Comparison of ENCODE assay signal across 9 cellular contexts in genomic region chr6:135322427-135323201, GRCh38.
DNase-seq lines count a peak whose midpoint lies in the region; ATAC-seq and TF ChIP-seq lines count a peak whose summit lies in the region.
"Had no signal": no experiment of that assay in that cellular context is flagged by ENCODE, and none has a peak within 500 bp of the region (broad histone marks: within the 10 kb centered on the region; RNA-seq: fewer than 3 reads in every experiment).

No MANE protein-coding gene starts in this region.

- H3K4me3 ChIP-seq in HL-60 (replicated peaks; ENCODE audit: insufficient read depth, low read length) (no peak overlapping the region), testis (no peak overlapping the region), right cardiac atrium (ENCODE audit: low read length) (no peak overlapping the region)
- no peak overlapping the region for H3K4me3 ChIP-seq in CD8-positive, alpha-beta T cell (ENCODE audit: low read depth, low read length)
- H3K4me3 ChIP-seq: psoas muscle had no signal

- no peaks in the 10 kb centered on the region for H3K9me3 Mint-ChIP-seq in CD8-positive, alpha-beta T cell

- ATAC-seq in GM18909 (IDR thresholded peaks at IDR 0.05; ENCODE audit: poor library complexity, unreplicated experiment) (peak; percentile 74), GM21825 (IDR thresholded peaks at IDR 0.05; ENCODE audit: unreplicated experiment) (peak; percentile 47), right cardiac atrium (no peak)
- no peak for ATAC-seq in CD8-positive, alpha-beta T cell
- ATAC-seq: psoas muscle had no signal

- WGBS in testis, 2 donors, result 73% methylated on average over 3 of the region's 3 CpGs
- WGBS in right cardiac atrium, result 74% methylated on average over 3 of the region's 3 CpGs

- peak overlapping the region; percentile 70 for H3K27ac ChIP-seq in HL-60 (replicated peaks)
- H3K27ac ChIP-seq in testis, result no peak overlapping the region
- no peak overlapping the region for H3K27ac ChIP-seq in right cardiac atrium (ENCODE audit: low read length)
- H3K27ac ChIP-seq in CD8-positive, alpha-beta T cell (ENCODE audit: low read depth, low read length), result no peak overlapping the region
- H3K27ac ChIP-seq: psoas muscle had no signal

- POLR2A ChIA-PET in CD8-positive, alpha-beta T cell (lab: Charles Lee), result no interaction called here

- peak in 1 of 2 experiments; percentile 59 for DNase-seq in HL-60 (ENCODE audit: low read depth in 1 of 2, low spot score in 1 of 2)
- DNase-seq in myocyte (ENCODE audit: low read depth), result peak; percentile 37
- no peak for DNase-seq in C1 segment of cervical spinal cord (lab: John Stamatoyannopoulos, UW)
- no peak for DNase-seq in testis
- no peak for DNase-seq in right cardiac atrium
- no peak for DNase-seq in CD8-positive, alpha-beta T cell
- DNase-seq: psoas muscle had no signal

- peaks cover 11% of the 10 kb centered on the region for H3K4me1 Mint-ChIP-seq in CD8-positive, alpha-beta T cell (ENCODE audit: low read depth)

- intact Hi-C loops in testis (cut with DNase I; ENCODE audit: low total_unique reads) (no loop called here), right cardiac atrium (cut with DNase I) (no loop called here)
- intact Hi-C loops in CD8-positive, alpha-beta T cell (cut with DNase I, micrococcal nuclease), result no loop called here

- H3K36me3 Mint-ChIP-seq in CD8-positive, alpha-beta T cell, result no peaks in the 10 kb centered on the region

- H3K27me3 ChIP-seq in HL-60 (ENCODE audit: insufficient read depth, poor library complexity, severe bottlenecking) (no peaks in the 10 kb centered on the region), testis (no peaks in the 10 kb centered on the region), right cardiac atrium (ENCODE audit: control insufficient read depth, insufficient read depth) (no peaks in the 10 kb centered on the region)
- H3K27me3 ChIP-seq in CD8-positive, alpha-beta T cell (ENCODE audit: insufficient read depth, low read length), result no peaks in the 10 kb centered on the region

- H3K4me3 Mint-ChIP-seq in CD8-positive, alpha-beta T cell, result no peak overlapping the region

- CTCF ChIA-PET in CD8-positive, alpha-beta T cell (lab: Charles Lee), result no interaction called here

- H3K36me3 ChIP-seq in testis (ENCODE audit: low read depth, missing control alignments), result no peaks in the 10 kb centered on the region
- H3K36me3 ChIP-seq in CD8-positive, alpha-beta T cell (ENCODE audit: insufficient read depth, low read length), result no peaks in the 10 kb centered on the region

- TF ChIP-seq POLR2A in testis (IDR thresholded peaks at IDR 0.05), result no peak

- H3K4me1 ChIP-seq in testis, result no peaks in the 10 kb centered on the region
- H3K4me1 ChIP-seq in right cardiac atrium (ENCODE audit: control insufficient read depth, insufficient read depth, low read length), result no peaks in the 10 kb centered on the region
- H3K4me1 ChIP-seq in CD8-positive, alpha-beta T cell (ENCODE audit: insufficient read depth, low read length), result peaks cover 6% of the 10 kb centered on the region
- H3K4me1 ChIP-seq: psoas muscle had no signal

- no peaks in the 10 kb centered on the region for H3K27me3 Mint-ChIP-seq in CD8-positive, alpha-beta T cell (ENCODE audit: low read depth)

- H3K27ac Mint-ChIP-seq in CD8-positive, alpha-beta T cell, result no peak overlapping the region

- TF ChIP-seq CTCF in HL-60 (IDR thresholded peaks at IDR 0.05; ENCODE audit: insufficient read depth, low read length), result no peak
- TF ChIP-seq CTCF in testis (IDR thresholded peaks at IDR 0.05), result no peak
- no peak for TF ChIP-seq CTCF in CD8-positive, alpha-beta T cell (IDR thresholded peaks at IDR 0.05)

- no peaks in the 10 kb centered on the region for H3K9me3 ChIP-seq in testis
- H3K9me3 ChIP-seq in right cardiac atrium (ENCODE audit: control insufficient read depth, low read length), result no peaks in the 10 kb centered on the region
- H3K9me3 ChIP-seq in CD8-positive, alpha-beta T cell (ENCODE audit: low read length), result no peaks in the 10 kb centered on the region
- H3K9me3 ChIP-seq: psoas muscle had no signal

Comparison
In these comparisons a context has a peak if more than half of its experiments do, and no peak if none do; other contexts are left out.
1. ATAC-seq: peak in GM18909 (single experiment) and GM21825 (single experiment); none in right cardiac atrium (0 of 2) and CD8-positive, alpha-beta T cell (single experiment).